ENCODE assay signal across 9 cellular contexts in genomic region chr11:18650859-18651557, GRCh38. TPM values are rescaled to one million over a fixed set of nuclear protein-coding genes. Genes with fewer than 3 reads are reported as not detected.
DNase-seq lines count a peak whose midpoint lies in the region; ATAC-seq, FAIRE-seq and TF ChIP-seq lines count a peak whose summit lies in the region.
"Had no signal": no experiment of that assay in that cellular context is flagged by ENCODE, and none has a peak within 500 bp of the region (broad histone marks: within the 10 kb centered on the region; RNA-seq: fewer than 3 reads in every experiment).

No MANE protein-coding gene starts in this region.

- H3K4me3 Mint-ChIP-seq in endothelial cell (ENCODE audit: unreplicated experiment), result no peak overlapping the region
- H3K4me3 Mint-ChIP-seq: T-cell had no signal

- no peaks in the 10 kb centered on the region for H3K4me1 Mint-ChIP-seq in endothelial cell (ENCODE audit: unreplicated experiment)

- TF ChIP-seq EP300 in Ishikawa (IDR thresholded peaks at IDR 0.05; ENCODE audit: borderline replicate concordance), result no peak

- H3K27me3 Mint-ChIP-seq in endothelial cell (ENCODE audit: unreplicated experiment), result peaks cover 1% of the 10 kb centered on the region
- H3K27me3 Mint-ChIP-seq: T-cell had no signal

- no peaks in the 10 kb centered on the region for H3K9me3 Mint-ChIP-seq in endothelial cell (ENCODE audit: unreplicated experiment)
- H3K9me3 Mint-ChIP-seq: T-cell had no signal

- TF ChIP-seq CTCF in endothelial cell (IDR thresholded peaks at IDR 0.05; ENCODE audit: unreplicated experiment), result peak; percentile 83

- no peak for TF ChIP-seq POLR2A in GM12891 (IDR thresholded peaks at IDR 0.05; ENCODE audit: low read depth, low read length)

- FAIRE-seq in GM12891 (lab: Jason Lieb, UNC), result peak; percentile 45

- ATAC-seq in HG02970 (IDR thresholded peaks at IDR 0.05; ENCODE audit: low FRiP score, unreplicated experiment), result no peak

- no peak overlapping the region for H3K27ac Mint-ChIP-seq in endothelial cell (ENCODE audit: unreplicated experiment)

- DNase-seq in AG20443 (ENCODE audit: low spot score) (peak; percentile 47), GM12891 (ENCODE audit: insufficient read length, low spot score) (peak; percentile 28), SW 1271 (lab: John Stamatoyannopoulos, UW) (peak; percentile 26 to 45), endothelial cell (ENCODE audit: low spot score) (peak; percentile 55), myocyte (ENCODE audit: low read depth) (peak; percentile 8), cerebellum (ENCODE audit: low spot score) (no peak)

- H3K36me3 Mint-ChIP-seq in endothelial cell (ENCODE audit: low read depth, unreplicated experiment), result no peaks in the 10 kb centered on the region
- H3K36me3 Mint-ChIP-seq: T-cell had no signal

- peak; percentile 77 for TF ChIP-seq RAD21 in Ishikawa (IDR thresholded peaks at IDR 0.05; ENCODE audit: low read depth)

TF ChIP-seq in GM12891, 5 proteins besides CTCF, POLR2A, EP300 and RAD21:
- TF ChIP-seq SPI1 (IDR thresholded peaks at IDR 0.05; ENCODE audit: low read depth, low read length), result no peak
- no peak for TF ChIP-seq POU2F2 (IDR thresholded peaks at IDR 0.05; ENCODE audit: low read depth, low read length)
- TF ChIP-seq PAX5 (IDR thresholded peaks at IDR 0.05; ENCODE audit: insufficient read depth, low read length, severe bottlenecking), result no peak
- TF ChIP-seq TAF1 (IDR thresholded peaks at IDR 0.05; ENCODE audit: low read depth, low read length), result no peak
- TF ChIP-seq POLR2AphosphoS5 (IDR thresholded peaks at IDR 0.05; ENCODE audit: low read depth, low read length), result no peak
TF ChIP-seq in GM12891: peak in this region for 0.

TF ChIP-seq in Ishikawa, 13 proteins besides CTCF, POLR2A, EP300 and RAD21:
- TF ChIP-seq NFIC (IDR thresholded peaks at IDR 0.05), result no peak

RNA-seq across cellular contexts. Expression of gene SPTY2D1, which starts 16.9 kb away (rescaled TPM):
- 8.9 TPM for polyA plus RNA-seq in GM12891 (2012; ENCODE audit: low read depth, missing spikeins)
- total RNA-seq in endothelial cell (ENCODE audit: unreplicated experiment) (19.9 TPM), myocyte (21.7 and 22.0 TPM in 2 replicates), cerebellum (10.7 TPM)
- polyA plus RNA-seq in myocyte (2012), result 7.4 TPM

RNA-seq across cellular contexts. Expression of gene TMEM86A, which starts 47.6 kb away (rescaled TPM):
- polyA plus RNA-seq in GM12891 (2012; ENCODE audit: low read depth, missing spikeins), result 0.04 TPM
- 3.9 TPM for total RNA-seq in endothelial cell (ENCODE audit: unreplicated experiment)
- 11.6 and 12.9 TPM in 2 replicates for total RNA-seq in myocyte
- polyA plus RNA-seq in myocyte (2012), result 5.4 TPM
- 4.6 TPM for total RNA-seq in cerebellum

RNA-seq across cellular contexts. Expression of gene MISFA, which starts 51.4 kb away (rescaled TPM):
- 2.3 TPM for polyA plus RNA-seq in GM12891 (2012; ENCODE audit: low read depth, missing spikeins)
- 2.8 TPM for total RNA-seq in endothelial cell (ENCODE audit: unreplicated experiment)
- 1.0 and 4.8 TPM in 2 replicates for total RNA-seq in myocyte
- 3.8 TPM for polyA plus RNA-seq in myocyte (2012)
- 5.8 TPM for total RNA-seq in cerebellum
